ENCODE assay signal across 23 cellular contexts in the genomic region with DNA sequence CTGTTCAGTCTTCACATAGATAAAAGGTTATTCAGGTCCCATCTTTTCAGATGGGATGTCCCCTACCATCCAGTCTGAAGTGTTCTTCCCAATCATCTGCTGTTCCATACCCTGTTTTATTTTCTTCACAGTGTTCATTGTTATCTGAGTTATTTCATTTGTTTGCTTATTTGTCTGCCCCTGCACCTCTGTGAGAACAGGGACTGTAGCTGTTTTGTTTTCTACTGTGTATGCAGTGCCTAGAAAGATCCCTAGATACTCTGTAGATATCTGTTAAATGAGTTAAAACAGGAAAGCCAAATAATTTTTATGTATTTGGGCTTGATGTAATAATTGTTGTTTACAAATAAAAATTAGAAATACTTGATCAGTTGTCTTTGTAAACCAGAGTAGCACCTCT. TPM values are rescaled to one million over a fixed set of nuclear protein-coding genes. Genes with fewer than 3 reads are reported as not detected.
A peak's percentile ranks its signal among the peaks of the same experiment; 100 is the strongest.
DNase-seq lines count a peak whose midpoint lies in the region; ATAC-seq, FAIRE-seq and TF ChIP-seq lines count a peak whose summit lies in the region.
"Had no signal": no experiment of that assay in that cellular context is flagged by ENCODE, and none has a peak within 500 bp of the region (broad histone marks: within the 10 kb centered on the region; RNA-seq: fewer than 3 reads in every experiment).

No MANE protein-coding gene starts in this region.

- no peak for TF ChIP-seq RAD21 in HepG2 (CRISPR knock-in tag; IDR thresholded peaks at IDR 0.05)

- no peaks in the 10 kb centered on the region for H3K79me2 ChIP-seq in HepG2 (ENCODE audit: insufficient read depth, low read length)

- no TSS peak for BruUV-seq in HepG2 (replicated peaks; lab: Mats Ljungman, UMichigan)

- no peak for FAIRE-seq in HepG2 (lab: Jason Lieb, UNC)
- FAIRE-seq: GM12878, H54 had no signal

- H3K27ac Mint-ChIP-seq in naive thymus-derived CD4-positive, alpha-beta T cell: peak overlapping the region in 5 of 9 donors; percentile 9 to 34 (median 18)

- intact Hi-C loops in HepG2 (cut with micrococcal nuclease; ENCODE audit: unreplicated experiment): no loop called here
- intact Hi-C loops in right lobe of liver (cut with DNase I): no loop called here
- intact Hi-C loops in naive thymus-derived CD4-positive, alpha-beta T cell (cut with micrococcal nuclease): no loop called here

- ATAC-seq in HepG2: no peak; the same call in 2 of the 3 replicates
- no peak for ATAC-seq in right lobe of liver
- no peak for ATAC-seq in naive thymus-derived CD4-positive, alpha-beta T cell
- ATAC-seq in GM21786 (IDR thresholded peaks at IDR 0.05; ENCODE audit: unreplicated experiment): no peak
- no peak for ATAC-seq in upper lobe of left lung (ENCODE audit: low FRiP score in 2 of 2)
- ATAC-seq: GM12878, Right ventricle myocardium inferior had no signal

- TF ChIP-seq EP300 in HepG2 (IDR thresholded peaks at IDR 0.05; ENCODE audit: low read depth in 2 of 2, low read length in 2 of 2) (no peak), HepG2 (CRISPR knock-in tag; IDR thresholded peaks at IDR 0.05; ENCODE audit: borderline replicate concordance) (no peak), upper lobe of left lung (IDR thresholded peaks at IDR 0.05) (no peak)

- no peaks in the 10 kb centered on the region for H3K27me3 Mint-ChIP-seq in naive thymus-derived CD4-positive, alpha-beta T cell

- in situ Hi-C loops in HepG2 (cut with HindIII; ENCODE audit: extremely low pct_ligation_motif_present, low pct_unique_long_range_greater_than_20kb): no loop called here

- CTCF ChIA-PET in HepG2 (lab: Yijun Ruan, JAX; ENCODE audit: low intra/inter-chr PET ratio, low total read pairs) (no interaction called here), HEK293 (lab: Yijun Ruan, JAX) (interaction anchor here (0.6 to 1.3 kb wide), 3 partner anchors 10 to 604 kb away, joined by 3 to 4 read pairs (median 3); no protein-coding TSS in a partner anchor)
- CTCF ChIA-PET in naive thymus-derived CD4-positive, alpha-beta T cell (lab: Charles Lee): no interaction called here

- H3K27ac ChIP-seq in HepG2 (ENCODE audit: extremely low read length, insufficient read depth, low read length): no peak overlapping the region
- no peak overlapping the region for H3K27ac ChIP-seq in right lobe of liver
- H3K27ac ChIP-seq in HEK293 (ENCODE audit: extremely low read depth, low read depth, low read length): no peak overlapping the region
- no peak overlapping the region for H3K27ac ChIP-seq in naive thymus-derived CD4-positive, alpha-beta T cell (ENCODE audit: low read depth, low read length)
- no peak overlapping the region for H3K27ac ChIP-seq in upper lobe of left lung
- H3K27ac ChIP-seq: Peyer's patch had no signal

- no peak overlapping the region for H3K4me2 ChIP-seq in HepG2 (ENCODE audit: low read depth, low read length)

- DNase-seq in HepG2 (ENCODE audit: low spot score) (no peak), right lobe of liver (no peak), MG63 (no peak), upper lobe of left lung (no peak)
- DNase-seq in naive thymus-derived CD4-positive, alpha-beta T cell: no peak
- DNase-seq: ACHN; AML-193; DMS153; EL; KG1; MV-4-11; NCI-H187; NCI-H2107; NCI-H510A; NCI-H748 treated with DMSO at 0.1 percent for 48 hours; NK-92 treated with Interleukin-12 subunit alpha and Interleukin-12 subunit beta, amount 100 ng/mL, for 24 hours; Peyer's patch had no signal

- POLR2A ChIA-PET in HepG2 (lab: Yijun Ruan, JAX) (no interaction called here), HEK293 (lab: Yijun Ruan, JAX) (no interaction called here)
- POLR2A ChIA-PET in naive thymus-derived CD4-positive, alpha-beta T cell (lab: Charles Lee): no interaction called here

- no peak overlapping the region for H3K4me3 Mint-ChIP-seq in naive thymus-derived CD4-positive, alpha-beta T cell
- H3K4me3 Mint-ChIP-seq: CD14-positive monocyte had no signal

- H2AFZ ChIP-seq in HepG2 (ENCODE audit: low read length): no peak overlapping the region

- peaks cover 4% of the 10 kb centered on the region; the same call in 1 of the 2 replicates for H4K20me1 ChIP-seq in HepG2 (ENCODE audit: insufficient read depth, low read length)

- H3K36me3 ChIP-seq in HepG2 (replicated peaks in 1 of 2; ENCODE audit: control insufficient read depth in 1 of 2, insufficient read depth in 2 of 2, low read length in 2 of 2) (peaks cover 10 to 44% of the 10 kb centered on the region in 2 experiments; a peak in 4 of 5 replicates), right lobe of liver (peaks cover 2 to 62% (median 18%) of the 10 kb centered on the region in 4 donors), HEK293 (ENCODE audit: control insufficient read depth in 2 of 2, insufficient read depth in 1 of 2, low read length in 2 of 2) (peaks cover 50 to 90% of the 10 kb centered on the region in 2 experiments), MG63 (peaks cover 73% of the 10 kb centered on the region), upper lobe of left lung (peaks cover 24 to 96% (median 34%) of the 10 kb centered on the region in 4 donors)
- H3K36me3 ChIP-seq in naive thymus-derived CD4-positive, alpha-beta T cell (ENCODE audit: control insufficient read depth in 2 of 3, insufficient read depth in 3 of 3, low read length in 3 of 3): peaks cover 11 to 45% (median 21%) of the 10 kb centered on the region in 3 experiments

- no peak overlapping the region for H3K4me3 ChIP-seq in HepG2 (replicated peaks in 1 of 3; ENCODE audit: insufficient read depth in 1 of 3, low read depth in 2 of 3, low read length in 3 of 3)
- H3K4me3 ChIP-seq in right lobe of liver: no peak overlapping the region
- no peak overlapping the region for H3K4me3 ChIP-seq in HEK293 (ENCODE audit: low read depth, low read length)
- H3K4me3 ChIP-seq in naive thymus-derived CD4-positive, alpha-beta T cell (ENCODE audit: low read length): no peak overlapping the region
- H3K4me3 ChIP-seq in MG63: no peak overlapping the region
- H3K4me3 ChIP-seq in upper lobe of left lung: no peak overlapping the region
- H3K4me3 ChIP-seq: GM12878, Peyer's patch had no signal

- H3K4me1 Mint-ChIP-seq in naive thymus-derived CD4-positive, alpha-beta T cell: peaks cover 0 to 17% (median 8%) of the 10 kb centered on the region in 7 donors

- no peak overlapping the region for H3K9ac ChIP-seq in HepG2 (ENCODE audit: insufficient read depth, low read depth, low read length)

- H3K36me3 Mint-ChIP-seq in naive thymus-derived CD4-positive, alpha-beta T cell: peaks cover 7 to 34% (median 28%) of the 10 kb centered on the region in 5 donors

- H3K27me3 ChIP-seq in HepG2 (ENCODE audit: control insufficient read depth in 1 of 2, insufficient read depth in 2 of 2, low read length in 2 of 2) (no peaks in the 10 kb centered on the region), right lobe of liver (no peaks in the 10 kb centered on the region), MG63 (no peaks in the 10 kb centered on the region), upper lobe of left lung (no peaks in the 10 kb centered on the region)
- no peaks in the 10 kb centered on the region for H3K27me3 ChIP-seq in naive thymus-derived CD4-positive, alpha-beta T cell (ENCODE audit: control insufficient read depth in 2 of 2, insufficient read depth in 2 of 2, low read length in 2 of 2)
- H3K27me3 ChIP-seq: Peyer's patch had no signal

- H3K9me3 Mint-ChIP-seq in naive thymus-derived CD4-positive, alpha-beta T cell: no peaks in the 10 kb centered on the region
- H3K9me3 Mint-ChIP-seq: CD14-positive monocyte had no signal

- TF ChIP-seq POLR2A in HepG2 (IDR thresholded peaks at IDR 0.05; ENCODE audit: insufficient read depth in 1 of 2, low read depth in 2 of 2, low read length in 2 of 2) (no peak), right lobe of liver (IDR thresholded peaks at IDR 0.05) (no peak), upper lobe of left lung (IDR thresholded peaks at IDR 0.05) (no peak)

- no peak for TF ChIP-seq CTCF in HepG2 (CRISPR knock-in tag; IDR thresholded peaks at IDR 0.05)
- TF ChIP-seq CTCF in right lobe of liver (IDR thresholded peaks at IDR 0.05): no peak
- TF ChIP-seq CTCF in HEK293 (tag by site-specific recombination; IDR thresholded peaks at IDR 0.05): no peak
- TF ChIP-seq CTCF in upper lobe of left lung (IDR thresholded peaks at IDR 0.05): no peak

- H3K4me1 ChIP-seq in HepG2 (ENCODE audit: insufficient read depth, low read length) (no peaks in the 10 kb centered on the region), right lobe of liver (no peaks in the 10 kb centered on the region), HEK293 (ENCODE audit: control insufficient read depth, insufficient read depth, low read length) (peaks cover 3% of the 10 kb centered on the region; the same call in 1 of the 2 replicates), upper lobe of left lung (no peaks in the 10 kb centered on the region)
- H3K4me1 ChIP-seq in naive thymus-derived CD4-positive, alpha-beta T cell (ENCODE audit: control insufficient read depth in 2 of 2, insufficient read depth in 2 of 2, low read length in 2 of 2): no peaks in the 10 kb centered on the region
- H3K4me1 ChIP-seq: Peyer's patch had no signal

- H3K9me3 ChIP-seq in HepG2 (ENCODE audit: low read length) (no peaks in the 10 kb centered on the region), right lobe of liver (no peaks in the 10 kb centered on the region), HEK293 (ENCODE audit: control insufficient read depth, insufficient read depth, low read depth, low read length) (no peaks in the 10 kb centered on the region), MG63 (no peaks in the 10 kb centered on the region), upper lobe of left lung (no peaks in the 10 kb centered on the region)
- H3K9me3 ChIP-seq in naive thymus-derived CD4-positive, alpha-beta T cell (ENCODE audit: control insufficient read depth in 2 of 3, low read length in 3 of 3): no peaks in the 10 kb centered on the region
- H3K9me3 ChIP-seq: Peyer's patch had no signal

RNA-seq across cellular contexts. Expression of a gene that starts 34.2 kb away (rescaled TPM):
- total RNA-seq in HepG2 (2016; rRNA removed; fragmentation: Illumina TruSeq; extraction: Trizol): 72.0 and 99.1 TPM in 2 replicates
- 49.6 and 56.8 TPM in 2 replicates for total RNA-seq in HepG2 (2016; cell fraction: cytosol; rRNA removed; fragmentation: Illumina TruSeq; extraction: Trizol; ENCODE audit: low read depth)
- total RNA-seq in HepG2 (2016; cell fraction: insoluble cytoplasmic fraction; rRNA removed; fragmentation: Illumina TruSeq; extraction: Trizol): 73.5 and 83.9 TPM in 2 replicates
- 44.9 and 46.8 TPM in 2 replicates for total RNA-seq in HepG2 (2016; cell fraction: membrane; rRNA removed; fragmentation: Illumina TruSeq; extraction: Trizol)
- total RNA-seq in HepG2 (2016; cell fraction: nucleus; rRNA removed; fragmentation: Illumina TruSeq; extraction: Trizol): 57.9 and 58.5 TPM in 2 replicates
- polyA plus RNA-seq in HepG2 (2011; rRNA removed): 53.8 and 70.2 TPM in 2 replicates
- 31.5 and 48.8 TPM in 2 replicates for polyA plus RNA-seq in HepG2 (2011; cell fraction: cytosol; rRNA removed)
- 25.3 and 31.2 TPM in 2 replicates for polyA plus RNA-seq in HepG2 (2011; cell fraction: nucleus; rRNA removed)
- polyA plus RNA-seq in HepG2 (2012): 42.8 and 47.9 TPM in 2 replicates
- polyA plus RNA-seq in HepG2 (2016; cell fraction: cytosol; fragmentation: Illumina TruSeq; extraction: Trizol; ENCODE audit: low read depth): 2.2 and 3.3 TPM in 2 replicates
- polyA plus RNA-seq in HepG2 (2016; cell fraction: insoluble cytoplasmic fraction; fragmentation: Illumina TruSeq; extraction: Trizol; ENCODE audit: low read depth): 58.6 and 61.8 TPM in 2 replicates
- 6.7 and 8.8 TPM in 2 replicates for polyA plus RNA-seq in HepG2 (2016; cell fraction: membrane; fragmentation: Illumina TruSeq; extraction: Trizol; ENCODE audit: low read depth)
- polyA plus RNA-seq in HepG2 (2016; cell fraction: nucleus; fragmentation: Illumina TruSeq; extraction: Trizol; ENCODE audit: insufficient read depth, low read depth): 47.7 and 51.4 TPM in 2 replicates
- polyA minus RNA-seq in HepG2 (2011; rRNA and poly(A)+ RNA removed; ENCODE audit: low replicate concordance): 111 and 191 TPM in 2 replicates
- polyA minus RNA-seq in HepG2 (2011; cell fraction: cytosol; rRNA and poly(A)+ RNA removed): 40.4 and 42.0 TPM in 2 replicates
- polyA minus RNA-seq in HepG2 (2011; cell fraction: nucleus; rRNA and poly(A)+ RNA removed): 54.7 and 64.2 TPM in 2 replicates
- total RNA-seq in right lobe of liver: 10 to 100 TPM; 40.8 to 71.9 (median 56.6) TPM
- 100 to 1,000 TPM in 2 of 5 experiments, 10 to 100 TPM in 3; 82.5 to 170 (median 92.5) TPM for total RNA-seq in naive thymus-derived CD4-positive, alpha-beta T cell
- 10 to 100 TPM; 70.8 to 94.9 TPM for polyA plus RNA-seq in naive thymus-derived CD4-positive, alpha-beta T cell
- 58.6 and 106 TPM in 2 replicates for total RNA-seq in MG63 (2014; rRNA removed; shearing (Covaris generic); ENCODE audit: low replicate concordance)
- 100 to 1,000 TPM in 4 of 6 donors, 10 to 100 TPM in 2; 94.7 to 140 (median 107) TPM for total RNA-seq in upper lobe of left lung
